ENCODE assay signal across 10 cellular contexts in genomic region chr7:44259547-44260457, GRCh38. TPM values are rescaled to one million over a fixed set of nuclear protein-coding genes. Genes with fewer than 3 reads are reported as not detected.
DNase-seq lines count a peak whose midpoint lies in the region; ATAC-seq, FAIRE-seq and TF ChIP-seq lines count a peak whose summit lies in the region.
"Had no signal": no experiment of that assay in that cellular context is flagged by ENCODE, and none has a peak within 500 bp of the region (broad histone marks: within the 10 kb centered on the region; RNA-seq: fewer than 3 reads in every experiment).

No MANE protein-coding gene starts in this region.

- intact Hi-C loops in activated T-helper 1 cell treated with anti-CD3 and anti-CD28 coated beads, Interleukin-12 subunit alpha, Interleukin-12 subunit beta, Interleukin-2, Interleukin-4 antibody, amounts not matched to agents 30 ng/mL and 10 ng/mL and 1 ng/mL, durations not matched to agents 14 hours and 24 hours and 36 hours (cut with micrococcal nuclease) = loop anchor here (5.0 kb wide), 2 partner anchors 113 to 217 kb away; no protein-coding TSS in a partner anchor

- no peaks in the 10 kb centered on the region for H3K36me3 Mint-ChIP-seq in activated T-helper 1 cell treated with anti-CD3 and anti-CD28 coated beads, Interleukin-12 subunit alpha, Interleukin-12 subunit beta, Interleukin-2, Interleukin-4 antibody, amounts not matched to agents 30 ng/mL and 10 ng/mL and 1 ng/mL, durations not matched to agents 14 hours and 24 hours and 36 hours (ENCODE audit: low read depth)

- peaks cover 34% of the 10 kb centered on the region for H3K4me1 Mint-ChIP-seq in activated T-helper 1 cell treated with anti-CD3 and anti-CD28 coated beads, Interleukin-12 subunit alpha, Interleukin-12 subunit beta, Interleukin-2, Interleukin-4 antibody, amounts not matched to agents 30 ng/mL and 10 ng/mL and 1 ng/mL, durations not matched to agents 14 hours and 24 hours and 36 hours (ENCODE audit: low read depth)

- H3K4me1 ChIP-seq in gastroesophageal sphincter = peaks cover 10 to 50% (median 32%) of the 10 kb centered on the region in 3 donors

- TF ChIP-seq POLR2A in gastroesophageal sphincter (IDR thresholded peaks at IDR 0.05) = no peak

- H3K4me3 Mint-ChIP-seq in activated T-helper 1 cell treated with anti-CD3 and anti-CD28 coated beads, Interleukin-12 subunit alpha, Interleukin-12 subunit beta, Interleukin-2, Interleukin-4 antibody, amounts not matched to agents 30 ng/mL and 10 ng/mL and 1 ng/mL, durations not matched to agents 14 hours and 24 hours and 36 hours = no peak overlapping the region

- no peaks in the 10 kb centered on the region for H3K27me3 ChIP-seq in gastroesophageal sphincter

- H3K4me3 ChIP-seq in gastroesophageal sphincter = no peak overlapping the region
- H3K4me3 ChIP-seq: SK-N-MC had no signal

- no peaks in the 10 kb centered on the region for H3K9me3 ChIP-seq in gastroesophageal sphincter

- DNase-seq in GM04503 (ENCODE audit: low read depth) (peak; percentile 97), renal cortical epithelial cell (ENCODE audit: low read depth) (peak; percentile 53), NCI-H748 treated with DMSO at 0.1 percent for 48 hours (lab: John Stamatoyannopoulos, UW) (no peak), GM19239 (ENCODE audit: insufficient read length, low spot score) (no peak)
- no peak for DNase-seq in activated T-helper 1 cell treated with anti-CD3 and anti-CD28 coated beads, Interleukin-12 subunit alpha, Interleukin-12 subunit beta, Interleukin-2, Interleukin-4 antibody, amounts not matched to agents 30 ng/mL and 10 ng/mL and 1 ng/mL, durations not matched to agents 14 hours and 24 hours and 36 hours (ENCODE audit: low spot score)

- H3K27me3 Mint-ChIP-seq in activated T-helper 1 cell treated with anti-CD3 and anti-CD28 coated beads, Interleukin-12 subunit alpha, Interleukin-12 subunit beta, Interleukin-2, Interleukin-4 antibody, amounts not matched to agents 30 ng/mL and 10 ng/mL and 1 ng/mL, durations not matched to agents 14 hours and 24 hours and 36 hours (ENCODE audit: insufficient read depth) = no peaks in the 10 kb centered on the region

- TF ChIP-seq EP300 in gastroesophageal sphincter (IDR thresholded peaks at IDR 0.05) = no peak

- no peak for FAIRE-seq in GM19239 (lab: Jason Lieb, UNC)
- FAIRE-seq: islet of Langerhans had no signal

- TF ChIP-seq CTCF in gastroesophageal sphincter (IDR thresholded peaks at IDR 0.05) = no peak

- no peaks in the 10 kb centered on the region for H3K36me3 ChIP-seq in gastroesophageal sphincter

- no peaks in the 10 kb centered on the region for H3K9me3 Mint-ChIP-seq in activated T-helper 1 cell treated with anti-CD3 and anti-CD28 coated beads, Interleukin-12 subunit alpha, Interleukin-12 subunit beta, Interleukin-2, Interleukin-4 antibody, amounts not matched to agents 30 ng/mL and 10 ng/mL and 1 ng/mL, durations not matched to agents 14 hours and 24 hours and 36 hours

- ATAC-seq in gastroesophageal sphincter (peak; percentile 88), GM21447 (IDR thresholded peaks at IDR 0.05; ENCODE audit: unreplicated experiment) (no peak), GM19467 (IDR thresholded peaks at IDR 0.05; ENCODE audit: unreplicated experiment) (no peak)

- WGBS in gastroesophageal sphincter (ENCODE audit: low coverage in 1 of 2), 2 donors = 16 to 22% methylated on average over 6 to 8 of the region's 18 CpGs

- H3K27ac Mint-ChIP-seq in activated T-helper 1 cell treated with anti-CD3 and anti-CD28 coated beads, Interleukin-12 subunit alpha, Interleukin-12 subunit beta, Interleukin-2, Interleukin-4 antibody, amounts not matched to agents 30 ng/mL and 10 ng/mL and 1 ng/mL, durations not matched to agents 14 hours and 24 hours and 36 hours = peak overlapping the region; percentile 64

- H3K27ac ChIP-seq in gastroesophageal sphincter = peak overlapping the region in 3 of 4 donors; percentile 76 to 81 (median 80)
- H3K27ac ChIP-seq: SK-N-MC had no signal

RNA-seq across cellular contexts. Expression of gene YKT6, which starts 59.0 kb away (rescaled TPM):
- total RNA-seq in activated T-helper 1 cell treated with anti-CD3 and anti-CD28 coated beads, Interleukin-12 subunit alpha, Interleukin-12 subunit beta, Interleukin-2, Interleukin-4 antibody, amounts not matched to agents 30 ng/mL and 10 ng/mL and 1 ng/mL, durations not matched to agents 14 hours and 24 hours and 36 hours = 91.8 and 92.1 TPM in 2 replicates
- total RNA-seq in gastroesophageal sphincter = 10 to 100 TPM; 50.2 to 79.2 (median 64.1) TPM
- total RNA-seq in renal cortical epithelial cell = 85.9 and 116 TPM in 2 replicates

Comparison
In these comparisons a context has a peak if more than half of its experiments do, and no peak if none do; other contexts are left out.
1. DNase-seq: peak in GM04503 (single experiment) and renal cortical epithelial cell (single experiment); none in activated T-helper 1 cell treated with anti-CD3 and anti-CD28 coated beads, Interleukin-12 subunit alpha, Interleukin-12 subunit beta, Interleukin-2, Interleukin-4 antibody, amounts not matched to agents 30 ng/mL and 10 ng/mL and 1 ng/mL, durations not matched to agents 14 hours and 24 hours and 36 hours (single experiment), NCI-H748 treated with DMSO at 0.1 percent for 48 hours (single experiment) and GM19239 (single experiment).